In genomic region chr15:66565731-66566130, GRCh38 we compare ENCODE assay signal across 11 cellular contexts. TPM values are rescaled to one million over a fixed set of nuclear protein-coding genes. Genes with fewer than 3 reads are reported as not detected.
DNase-seq lines count a peak whose midpoint lies in the region; ATAC-seq, FAIRE-seq and TF ChIP-seq lines count a peak whose summit lies in the region.
"Had no signal": no experiment of that assay in that cellular context is flagged by ENCODE, and none has a peak within 500 bp of the region (broad histone marks: within the 10 kb centered on the region; RNA-seq: fewer than 3 reads in every experiment).

TSS of gene LCTL (minus strand) at chr15:66565998. CDS start at chr15:66565365, 633 bp downstream.

- H3K27me3 ChIP-seq in HUES48 (ENCODE audit: control insufficient read depth, insufficient read depth, low read length) = no peaks in the 10 kb centered on the region
- H3K27me3 ChIP-seq in brain microvascular endothelial cell (replicated peaks) = no peaks in the 10 kb centered on the region
- H3K27me3 ChIP-seq in HepG2 (ENCODE audit: control insufficient read depth in 1 of 2, insufficient read depth in 2 of 2, low read length in 2 of 2) = no peaks in the 10 kb centered on the region
- H3K27me3 ChIP-seq: upper lobe of left lung had no signal

- no TSS peak for BruUV-seq in HepG2 (replicated peaks; lab: Mats Ljungman, UMichigan)

- H3K4me1 Mint-ChIP-seq in T-cell = peaks cover 4 to 8% (median 6%) of the 10 kb centered on the region in 3 donors

- H2AFZ ChIP-seq in HepG2 (ENCODE audit: low read length) = no peak within 1 kb of the TSS

- peak; percentile 68 for ATAC-seq in HepG2
- no peak for ATAC-seq in GM21737 (IDR thresholded peaks at IDR 0.05; ENCODE audit: unreplicated experiment)
- no peak for ATAC-seq in T-cell (replicated peaks in 1 of 4)

- no peaks in the 10 kb centered on the region for H4K20me1 ChIP-seq in HepG2 (ENCODE audit: insufficient read depth, low read length)

- no peaks in the 10 kb centered on the region for H3K27me3 Mint-ChIP-seq in T-cell

- H3K27ac ChIP-seq in HUES48 (ENCODE audit: low read depth, low read length) (peak within 1 kb of the TSS; percentile 42), brain microvascular endothelial cell (no peak within 1 kb of the TSS), HepG2 (ENCODE audit: extremely low read length, insufficient read depth, low read length) (no peak within 1 kb of the TSS)
- H3K27ac ChIP-seq: skin epidermis, upper lobe of left lung had no signal

- H3K36me3 ChIP-seq in HUES48 (ENCODE audit: control insufficient read depth, insufficient read depth, low read length) (no peaks in the 10 kb centered on the region), brain microvascular endothelial cell (replicated peaks) (no peaks in the 10 kb centered on the region), HepG2 (replicated peaks in 1 of 2; ENCODE audit: control insufficient read depth in 1 of 2, insufficient read depth in 2 of 2, low read length in 2 of 2) (no peaks in the 10 kb centered on the region)
- H3K36me3 ChIP-seq: upper lobe of left lung had no signal

- TF ChIP-seq POLR2A in HepG2 (IDR thresholded peaks at IDR 0.05; ENCODE audit: insufficient read depth in 1 of 2, low read depth in 2 of 2, low read length in 2 of 2) = no peak

- peak within 1 kb of the TSS; percentile 99 for H3K4me2 ChIP-seq in HepG2 (ENCODE audit: low read depth, low read length)

- no peak for FAIRE-seq in HepG2 (lab: Jason Lieb, UNC)

- no peaks in the 10 kb centered on the region for H3K79me2 ChIP-seq in HepG2 (ENCODE audit: insufficient read depth, low read length)

- POLR2A ChIA-PET in AG04449 (lab: Yijun Ruan, JAX) (interaction anchor here (1.1 kb wide), 1 partner anchor 9 kb away, joined by 3 read pairs; no protein-coding TSS in a partner anchor), HepG2 (lab: Yijun Ruan, JAX) (interaction anchor here (0.6 to 1.4 kb wide), 3 partner anchors 13 to 61 kb away, joined by 4 to 6 read pairs (median 6); partner anchors contain the start of genes RPL4 and ZWILCH), T-cell (lab: Charles Lee) (no interaction called here)

- intact Hi-C loops in HepG2 (cut with micrococcal nuclease; ENCODE audit: unreplicated experiment) = loop anchor here (5.0 kb wide), 1 partner anchor 58 kb away; the partner anchor contains the start of gene ZWILCH

- H3K27ac Mint-ChIP-seq in T-cell = no peak within 1 kb of the TSS

- H3K4me1 ChIP-seq in HUES48 (ENCODE audit: control insufficient read depth, insufficient read depth, low read length) = peaks cover 20% of the 10 kb centered on the region
- peaks cover 31% of the 10 kb centered on the region for H3K4me1 ChIP-seq in HepG2 (ENCODE audit: insufficient read depth, low read length)

- TF ChIP-seq CTCF in AG04449 (IDR thresholded peaks at IDR 0.05; ENCODE audit: insufficient read depth, low read length, missing control alignments) = no peak
- no peak for TF ChIP-seq CTCF in brain microvascular endothelial cell (IDR thresholded peaks at IDR 0.05; ENCODE audit: low read depth, low read length, missing control alignments)
- TF ChIP-seq CTCF in HepG2 (CRISPR knock-in tag; IDR thresholded peaks at IDR 0.05) = no peak

- TF ChIP-seq EP300 in HepG2 (IDR thresholded peaks at IDR 0.05; ENCODE audit: low read depth in 2 of 2, low read length in 2 of 2) (no peak), HepG2 (CRISPR knock-in tag; IDR thresholded peaks at IDR 0.05; ENCODE audit: borderline replicate concordance) (no peak)

- H3K9me3 ChIP-seq in HUES48 (ENCODE audit: control insufficient read depth, insufficient read depth, low read length) (no peaks in the 10 kb centered on the region), HepG2 (ENCODE audit: low read length) (no peaks in the 10 kb centered on the region)
- H3K9me3 ChIP-seq: upper lobe of left lung had no signal

- no peak for TF ChIP-seq RAD21 in HepG2 (CRISPR knock-in tag; IDR thresholded peaks at IDR 0.05)

- peak within 1 kb of the TSS; percentile 47 for H3K4me3 ChIP-seq in AG04449 (ENCODE audit: low read depth, low read length)
- H3K4me3 ChIP-seq in HUES48 (ENCODE audit: low read depth, low read length) = peak within 1 kb of the TSS; percentile 24
- peak within 1 kb of the TSS; percentile 42 for H3K4me3 ChIP-seq in brain microvascular endothelial cell (ENCODE audit: low read depth, low read length)
- peak within 1 kb of the TSS; percentile 24 to 71 (median 51); a peak in 5 of 6 replicates for H3K4me3 ChIP-seq in HepG2 (replicated peaks in 1 of 3; ENCODE audit: insufficient read depth in 1 of 3, low read depth in 2 of 3, low read length in 3 of 3)
- H3K4me3 ChIP-seq: skin epidermis, upper lobe of left lung had no signal

- H3K4me3 Mint-ChIP-seq in T-cell = no peak within 1 kb of the TSS

- DNase-seq in AG04449 (ENCODE audit: low read depth, low spot score) (no peak), brain microvascular endothelial cell (peak; percentile 69), HepG2 (ENCODE audit: low spot score) (peak; percentile 58), T-cell (no peak), NK-92 (lab: John Stamatoyannopoulos, UW; ENCODE audit: unreplicated experiment) (no peak), DMS79 treated with DMSO at 0.1 percent for 48 hours (lab: John Stamatoyannopoulos, UW) (no peak)
- DNase-seq: activated T-cell treated with anti-CD3 and anti-CD28 coated beads, Interleukin-2, amount 50 U/mL, for 1 hour had no signal

- CTCF ChIA-PET in AG04449 (lab: Yijun Ruan, JAX) (interaction anchor here (1.1 to 5.1 kb wide), 24 partner anchors 10 to 295 kb away, joined by 3 to 88 read pairs (median 6); partner anchors contain the start of gene SNAPC5), HepG2 (lab: Yijun Ruan, JAX; ENCODE audit: low intra/inter-chr PET ratio, low total read pairs) (no interaction called here), T-cell (lab: Charles Lee) (interaction anchor here in 1 of 2 donors (0.7 kb wide), 2 partner anchors 23 to 1879 kb away, joined by 3 to 12 read pairs; no protein-coding TSS in a partner anchor)

- WGBS in HepG2 (ENCODE audit: low lambda C conversion rate) = 0% methylated on average over 3 of the region's 14 CpGs

- no peaks in the 10 kb centered on the region for H3K36me3 Mint-ChIP-seq in T-cell

- H3K9ac ChIP-seq in HUES48 (ENCODE audit: low read depth, low read length) = peak within 1 kb of the TSS; percentile 55; the same call in 1 of the 2 replicates
- peak within 1 kb of the TSS; percentile 41 for H3K9ac ChIP-seq in HepG2 (ENCODE audit: insufficient read depth, low read depth, low read length)

- H3K9me3 Mint-ChIP-seq in T-cell = no peaks in the 10 kb centered on the region

- in situ Hi-C loops in brain microvascular endothelial cell (cut with HindIII; ENCODE audit: low pct_ligation_motif_present, low sequenced_read_pairs) = no loop called here
- in situ Hi-C loops in HepG2 (cut with HindIII; ENCODE audit: extremely low pct_ligation_motif_present, low pct_unique_long_range_greater_than_20kb) = no loop called here

TF ChIP-seq in HepG2, 621 proteins besides CTCF, POLR2A, EP300 and RAD21 (continues in another document):
- TF ChIP-seq PATZ1 (CRISPR knock-in tag; IDR thresholded peaks at IDR 0.05) = peak; percentile 68
- TF ChIP-seq PHF8 (CRISPR knock-in tag; IDR thresholded peaks at IDR 0.05) = peak; percentile 24; the same call in 1 of the 2 replicates
- 0 out of 2 replicates have a peak, but pooled peaks have one; percentile 32 for TF ChIP-seq FOSL2 (CRISPR knock-in tag; IDR thresholded peaks at IDR 0.05)
- 0 out of 4 replicates have a peak, but pooled peaks of 1 of the 2 experiments have one; percentile 14 for TF ChIP-seq MAFK (conservative IDR thresholded peaks at IDR 0.05 in 1 of 2, IDR thresholded peaks at IDR 0.05 in 1 of 2; ENCODE audit: low read length in 2 of 2)

RNA-seq across cellular contexts. Expression of gene LCTL, which starts in this region (rescaled TPM):
- total RNA-seq in HepG2 (2016; rRNA removed; fragmentation: Illumina TruSeq; extraction: Trizol) (1.1 and 1.4 TPM in 2 replicates), T-cell (not detected)
- total RNA-seq in HepG2 (2016; cell fraction: cytosol; rRNA removed; fragmentation: Illumina TruSeq; extraction: Trizol; ENCODE audit: low read depth) = 0.09 and 0.20 TPM in 2 replicates
- 1.0 and 1.1 TPM in 2 replicates for total RNA-seq in HepG2 (2016; cell fraction: insoluble cytoplasmic fraction; rRNA removed; fragmentation: Illumina TruSeq; extraction: Trizol)
- 0.21 and 0.37 TPM in 2 replicates for total RNA-seq in HepG2 (2016; cell fraction: membrane; rRNA removed; fragmentation: Illumina TruSeq; extraction: Trizol)
- 0.40 and 0.41 TPM in 2 replicates for total RNA-seq in HepG2 (2016; cell fraction: nucleus; rRNA removed; fragmentation: Illumina TruSeq; extraction: Trizol)
- 0.54 and 0.96 TPM in 2 replicates for polyA plus RNA-seq in HepG2 (2011; rRNA removed)
- 1.0 and 1.6 TPM in 2 replicates for polyA plus RNA-seq in HepG2 (2011; cell fraction: cytosol; rRNA removed)
- 0.43 and 0.95 TPM in 2 replicates for polyA plus RNA-seq in HepG2 (2011; cell fraction: nucleus; rRNA removed)
- 0.15 and 0.31 TPM in 2 replicates for polyA plus RNA-seq in HepG2 (2012)
- 0.09 and 0.10 TPM in 2 replicates for polyA plus RNA-seq in HepG2 (2016; cell fraction: cytosol; fragmentation: Illumina TruSeq; extraction: Trizol; ENCODE audit: low read depth)
- polyA plus RNA-seq in HepG2 (2016; cell fraction: insoluble cytoplasmic fraction; fragmentation: Illumina TruSeq; extraction: Trizol; ENCODE audit: low read depth) = 0.98 and 1.1 TPM in 2 replicates
- 0.08 and 0.29 TPM in 2 replicates for polyA plus RNA-seq in HepG2 (2016; cell fraction: membrane; fragmentation: Illumina TruSeq; extraction: Trizol; ENCODE audit: low read depth)
- polyA plus RNA-seq in HepG2 (2016; cell fraction: nucleus; fragmentation: Illumina TruSeq; extraction: Trizol; ENCODE audit: insufficient read depth, low read depth) = 0.57 and 0.70 TPM in 2 replicates
- polyA minus RNA-seq in HepG2 (2011; rRNA and poly(A)+ RNA removed; ENCODE audit: low replicate concordance) = 0.46 TPM in 1 of 2 replicates, not detected in the other
- polyA minus RNA-seq in HepG2 (2011; cell fraction: cytosol; rRNA and poly(A)+ RNA removed) = 0.97 TPM in 1 of 2 replicates, not detected in the other
- polyA minus RNA-seq in HepG2 (2011; cell fraction: nucleus; rRNA and poly(A)+ RNA removed) = 0.37 and 0.64 TPM in 2 replicates
- total RNA-seq: upper lobe of left lung had no signal

Comparison
In these comparisons a context has a peak if more than half of its experiments do, and no peak if none do; other contexts are left out.
1. DNase-seq: peak in brain microvascular endothelial cell (single experiment) and HepG2 (single experiment); none in AG04449 (single experiment), T-cell (0 of 34), NK-92 (single experiment) and DMS79 treated with DMSO at 0.1 percent for 48 hours (single experiment).
2. POLR2A ChIA-PET loops: an anchor here in AG04449 (1.1 kb wide) and HepG2 (0.6 to 1.4 kb wide); none called in T-cell.
3. Peak in every context shown above with its lines, with median percentiles within 50 percentile points of each other: H3K4me3 ChIP-seq.